In the genomic region with DNA sequence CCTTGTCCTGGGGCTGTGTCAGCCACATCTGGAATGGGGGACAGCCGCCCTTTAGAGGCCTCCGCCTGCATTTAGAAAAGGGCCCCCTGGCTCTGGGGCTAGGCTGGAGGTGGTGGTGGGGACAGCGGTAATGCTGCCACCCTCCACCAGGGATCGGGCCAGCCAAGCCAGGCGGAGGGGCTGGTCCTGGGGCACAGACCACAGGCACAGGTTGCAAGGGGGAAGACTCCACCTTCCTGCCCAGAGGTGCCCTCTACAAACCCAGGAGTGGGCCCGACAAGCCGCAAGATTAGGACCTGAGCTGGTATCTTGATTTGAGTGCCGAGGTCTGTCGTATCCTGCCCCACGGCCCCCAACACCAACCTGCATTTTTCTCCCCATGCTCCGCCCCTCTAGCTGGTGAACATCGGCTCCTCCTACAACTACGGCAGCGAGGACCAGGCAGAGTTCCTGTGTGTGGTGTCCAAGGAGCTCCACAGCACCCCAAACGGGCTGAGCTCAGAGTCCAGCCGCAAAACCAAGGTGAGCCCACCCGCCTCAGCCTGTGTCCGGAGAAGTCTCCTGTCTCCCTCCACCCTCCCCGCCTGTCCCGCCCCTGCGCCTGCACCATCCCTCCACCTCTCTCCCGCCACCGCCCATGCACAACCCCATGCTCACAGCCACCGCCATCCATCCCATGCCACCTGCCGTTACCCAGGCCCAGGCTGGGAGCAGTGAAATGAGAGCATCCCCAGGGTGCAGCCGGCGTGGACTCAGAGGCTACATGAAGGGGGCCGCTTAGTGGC, we compare ENCODE assay signal across 2 cellular contexts.
TF ChIP-seq lines count a peak whose summit lies in the region.

No MANE protein-coding gene starts in this region.

TF ChIP-seq in HEK293, 187 proteins besides CTCF, POLR2A, EP300 and RAD21:
- peak; percentile 37; the same call in 1 of the 2 replicates for TF ChIP-seq EGR2 (tag by site-specific recombination; IDR thresholded peaks at IDR 0.05; ENCODE audit: low read depth)
- no peak for TF ChIP-seq ZNF433 (tag by site-specific recombination; IDR thresholded peaks at IDR 0.05; ENCODE audit: low read depth)
- TF ChIP-seq, protein P1, sequence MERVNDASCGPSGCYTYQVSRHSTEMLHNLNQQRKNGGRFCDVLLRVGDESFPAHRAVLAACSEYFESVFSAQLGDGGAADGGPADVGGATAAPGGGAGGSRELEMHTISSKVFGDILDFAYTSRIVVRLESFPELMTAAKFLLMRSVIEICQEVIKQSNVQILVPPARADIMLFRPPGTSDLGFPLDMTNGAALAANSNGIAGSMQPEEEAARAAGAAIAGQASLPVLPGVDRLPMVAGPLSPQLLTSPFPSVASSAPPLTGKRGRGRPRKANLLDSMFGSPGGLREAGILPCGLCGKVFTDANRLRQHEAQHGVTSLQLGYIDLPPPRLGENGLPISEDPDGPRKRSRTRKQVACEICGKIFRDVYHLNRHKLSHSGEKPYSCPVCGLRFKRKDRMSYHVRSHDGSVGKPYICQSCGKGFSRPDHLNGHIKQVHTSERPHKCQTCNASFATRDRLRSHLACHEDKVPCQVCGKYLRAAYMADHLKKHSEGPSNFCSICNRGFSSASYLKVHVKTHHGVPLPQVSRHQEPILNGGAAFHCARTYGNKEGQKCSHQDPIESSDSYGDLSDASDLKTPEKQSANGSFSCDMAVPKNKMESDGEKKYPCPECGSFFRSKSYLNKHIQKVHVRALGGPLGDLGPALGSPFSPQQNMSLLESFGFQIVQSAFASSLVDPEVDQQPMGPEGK (tag by site-specific recombination; IDR thresholded peaks at IDR 0.05): no peak

TF ChIP-seq in K562, 482 proteins besides CTCF, POLR2A, EP300 and RAD21:
- TF ChIP-seq RNF2 (IDR thresholded peaks at IDR 0.05) (no peak), CCAR2 (IDR thresholded peaks at IDR 0.05; ENCODE audit: low read depth, low read length) (no peak), ZNF780A (CRISPR knock-in tag; IDR thresholded peaks at IDR 0.05) (no peak), CHD2 (IDR thresholded peaks at IDR 0.05; ENCODE audit: low read depth, low read length) (no peak)
- TF ChIP-seq, protein P2, sequence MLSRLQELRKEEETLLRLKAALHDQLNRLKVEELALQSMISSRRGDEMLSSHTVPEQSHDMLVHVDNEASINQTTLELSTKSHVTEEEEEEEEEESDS (CRISPR knock-in tag; IDR thresholded peaks at IDR 0.05): no peak
TF ChIP-seq in K562: peak in this region for 0.
